In genomic region chr22:29314074-29314473, GRCh38 we compare ENCODE assay signal across 13 cellular contexts. TPM values are rescaled to one million over a fixed set of nuclear protein-coding genes. Genes with fewer than 3 reads are reported as not detected.
DNase-seq lines count a peak whose midpoint lies in the region; ATAC-seq and TF ChIP-seq lines count a peak whose summit lies in the region.
"Had no signal": no experiment of that assay in that cellular context is flagged by ENCODE, and none has a peak within 500 bp of the region (broad histone marks: within the 10 kb centered on the region; RNA-seq: fewer than 3 reads in every experiment).

No MANE protein-coding gene starts in this region.

- ATAC-seq in stimulated activated naive B cell treated with anti-CD40 and anti-IgM and Interleukin-4, amounts not matched to agents 10 μg/mL and 1 μg/mL and 100 μg/mL, for 72 hours (replicated peaks) = no peak
- ATAC-seq in HG03442 (IDR thresholded peaks at IDR 0.05; ENCODE audit: unreplicated experiment) = no peak
- ATAC-seq: left lobe of liver had no signal

- no peaks in the 10 kb centered on the region for H3K9me3 Mint-ChIP-seq in activated naive CD4-positive, alpha-beta T cell treated with anti-CD3 and anti-CD28 coated beads, Interleukin-2, amount 50 U/mL, for 24 hours
- H3K9me3 Mint-ChIP-seq in endothelial cell (ENCODE audit: unreplicated experiment) = no peaks in the 10 kb centered on the region
- peaks cover 0 to 3% of the 10 kb centered on the region in 2 donors for H3K9me3 Mint-ChIP-seq in stimulated activated naive B cell treated with anti-CD40 and anti-IgM and Interleukin-4, amounts not matched to agents 10 μg/mL and 1 μg/mL and 100 μg/mL, for 72 hours
- H3K9me3 Mint-ChIP-seq: CD4-positive, CD25-positive, alpha-beta regulatory T cell had no signal

- H3K27me3 Mint-ChIP-seq in activated naive CD4-positive, alpha-beta T cell treated with anti-CD3 and anti-CD28 coated beads, Interleukin-2, amount 50 U/mL, for 24 hours = peaks cover 29% of the 10 kb centered on the region
- H3K27me3 Mint-ChIP-seq in endothelial cell (ENCODE audit: unreplicated experiment) = peaks cover 27% of the 10 kb centered on the region
- H3K27me3 Mint-ChIP-seq in stimulated activated naive B cell treated with anti-CD40 and anti-IgM and Interleukin-4, amounts not matched to agents 10 μg/mL and 1 μg/mL and 100 μg/mL, for 72 hours = peaks cover 39 to 55% of the 10 kb centered on the region in 2 donors

- no peaks in the 10 kb centered on the region for H3K36me3 Mint-ChIP-seq in activated naive CD4-positive, alpha-beta T cell treated with anti-CD3 and anti-CD28 coated beads, Interleukin-2, amount 50 U/mL, for 24 hours
- peaks cover 32% of the 10 kb centered on the region for H3K36me3 Mint-ChIP-seq in endothelial cell (ENCODE audit: low read depth, unreplicated experiment)
- H3K36me3 Mint-ChIP-seq in stimulated activated naive B cell treated with anti-CD40 and anti-IgM and Interleukin-4, amounts not matched to agents 10 μg/mL and 1 μg/mL and 100 μg/mL, for 72 hours = peaks cover 20 to 22% of the 10 kb centered on the region in 2 donors
- H3K36me3 Mint-ChIP-seq: CD4-positive, CD25-positive, alpha-beta regulatory T cell had no signal

- no peak overlapping the region for H3K27ac Mint-ChIP-seq in activated naive CD4-positive, alpha-beta T cell treated with anti-CD3 and anti-CD28 coated beads, Interleukin-2, amount 50 U/mL, for 24 hours
- H3K27ac Mint-ChIP-seq in endothelial cell (ENCODE audit: unreplicated experiment) = peak overlapping the region; percentile 91
- H3K27ac Mint-ChIP-seq in stimulated activated naive B cell treated with anti-CD40 and anti-IgM and Interleukin-4, amounts not matched to agents 10 μg/mL and 1 μg/mL and 100 μg/mL, for 72 hours = peak overlapping the region; percentile 66
- H3K27ac Mint-ChIP-seq: CD4-positive, CD25-positive, alpha-beta regulatory T cell had no signal

- peak overlapping the region; percentile 55 for H3K4me3 Mint-ChIP-seq in activated naive CD4-positive, alpha-beta T cell treated with anti-CD3 and anti-CD28 coated beads, Interleukin-2, amount 50 U/mL, for 24 hours
- peak overlapping the region; percentile 92 for H3K4me3 Mint-ChIP-seq in endothelial cell (ENCODE audit: unreplicated experiment)
- peak overlapping the region; percentile 39 to 51 for H3K4me3 Mint-ChIP-seq in stimulated activated naive B cell treated with anti-CD40 and anti-IgM and Interleukin-4, amounts not matched to agents 10 μg/mL and 1 μg/mL and 100 μg/mL, for 72 hours

- no peak for TF ChIP-seq CTCF in endothelial cell (IDR thresholded peaks at IDR 0.05; ENCODE audit: unreplicated experiment)

- no peak for DNase-seq in activated naive CD4-positive, alpha-beta T cell treated with Interleukin-2 at 50 U/mL for 16 hours
- DNase-seq in NCI-H526 treated with DMSO at 0.1 percent for 48 hours (lab: John Stamatoyannopoulos, UW) (peak; percentile 13), endothelial cell (ENCODE audit: low spot score) (no peak), occipital lobe (lab: John Stamatoyannopoulos, UW) (no peak)
- DNase-seq in stimulated activated naive B cell treated with anti-CD40 and anti-IgM and Interleukin-4, amounts not matched to agents 10 μg/mL and 1 μg/mL and 100 μg/mL, for 72 hours = no peak
- DNase-seq in activated CD4-positive, alpha-beta T cell treated with anti-CD3 and anti-CD28 coated beads, Interleukin-2, amount 50 U/mL, for 48 hours = no peak
- DNase-seq: NCI-H446 treated with DMSO at 0.1 percent for 48 hours; stimulated activated CD4-positive, alpha-beta T cell treated with anti-CD3 and anti-CD28 coated beads, Interleukin-15, amount 100 ng/mL, for 24 hours; T1000 had no signal

- peaks cover 24% of the 10 kb centered on the region for H3K4me1 Mint-ChIP-seq in activated naive CD4-positive, alpha-beta T cell treated with anti-CD3 and anti-CD28 coated beads, Interleukin-2, amount 50 U/mL, for 24 hours
- peaks cover 34% of the 10 kb centered on the region for H3K4me1 Mint-ChIP-seq in endothelial cell (ENCODE audit: unreplicated experiment)
- H3K4me1 Mint-ChIP-seq in stimulated activated naive B cell treated with anti-CD40 and anti-IgM and Interleukin-4, amounts not matched to agents 10 μg/mL and 1 μg/mL and 100 μg/mL, for 72 hours = peaks cover 29 to 54% of the 10 kb centered on the region in 2 donors

RNA-seq across cellular contexts. Expression of gene RASL10A, which starts 1.4 kb away (rescaled TPM):
- total RNA-seq in endothelial cell (ENCODE audit: unreplicated experiment) = 30.1 TPM
- 15.0 TPM for total RNA-seq in occipital lobe
- total RNA-seq: CD4-positive, CD25-positive, alpha-beta regulatory T cell had no signal

RNA-seq across cellular contexts. Expression of gene GAS2L1, which starts 7.6 kb away (rescaled TPM):
- total RNA-seq in endothelial cell (ENCODE audit: unreplicated experiment) (33.6 TPM), occipital lobe (7.3 TPM)

RNA-seq across cellular contexts. Expression of gene EWSR1, which starts 46.0 kb away (rescaled TPM):
- 307 TPM for total RNA-seq in endothelial cell (ENCODE audit: unreplicated experiment)
- 186 TPM for total RNA-seq in occipital lobe

RNA-seq across cellular contexts. Expression of gene RHBDD3, which starts 46.3 kb away (rescaled TPM):
- total RNA-seq in endothelial cell (ENCODE audit: unreplicated experiment) (56.5 TPM), occipital lobe (14.3 TPM)
